ENCODE assay signal across 25 cellular contexts in genomic region chr2:153197635-153198386, GRCh38.
"Had no signal": no experiment of that assay in that cellular context is flagged by ENCODE, and none has a peak within 500 bp of the region (broad histone marks: within the 10 kb centered on the region; RNA-seq: fewer than 3 reads in every experiment).

No MANE protein-coding gene starts in this region.

- H3K27ac ChIP-seq: left lung, neural progenitor cell, neutrophil, ovary, prostate gland, sigmoid colon, spleen, suprapubic skin, thoracic aorta, tibial nerve, vagina had no signal

- H3K27me3 ChIP-seq: left lung, neural progenitor cell, neutrophil, ovary, sigmoid colon, spleen, suprapubic skin, tibial nerve, vagina had no signal

- H3K9ac ChIP-seq: neural progenitor cell had no signal

- DNase-seq: head of caudate nucleus; hippocampal formation; left colon; natural killer cell; nephron progenitor cell; occipital lobe; ovary; retina; sigmoid colon; small intestine; spleen; stimulated activated CD4-positive, alpha-beta T cell treated with anti-CD3 and anti-CD28 coated beads, Interleukin-4, amount 100 ng/mL, for 24 hours; stimulated activated naive CD4-positive, alpha-beta T cell had no signal

- H3K4me1 Mint-ChIP-seq: natural killer cell; nephron progenitor cell; neural progenitor cell; stimulated activated effector memory CD8-positive, alpha-beta T cell treated with anti-CD3 and anti-CD28 coated beads, Interleukin-12 subunit alpha, Interleukin-12 subunit beta, amount 100 ng/mL, for 72 hours had no signal

- H3K9me3 ChIP-seq: ovary, prostate gland, sigmoid colon, thoracic aorta, vagina had no signal

- H3K27ac Mint-ChIP-seq: natural killer cell; nephron progenitor cell; stimulated activated effector memory CD8-positive, alpha-beta T cell treated with anti-CD3 and anti-CD28 coated beads, Interleukin-12 subunit alpha, Interleukin-12 subunit beta, amount 100 ng/mL, for 72 hours; stimulated activated naive CD8-positive, alpha-beta T cell treated with anti-CD3 and anti-CD28 coated beads, Interleukin-15, Interleukin-2, amounts not matched to agents 100 ng/mL and 50 ng/mL, for 24 hours; type B pancreatic cell had no signal

- ATAC-seq: left colon, left lung, natural killer cell had no signal

- H3K9me3 Mint-ChIP-seq: neural progenitor cell, type B pancreatic cell had no signal

- H3K4me3 ChIP-seq: left lung, lung, neural progenitor cell, ovary, prostate gland, sigmoid colon, spleen, suprapubic skin, thoracic aorta, tibial nerve, vagina had no signal

- H3K4me1 ChIP-seq: left lung, neural progenitor cell, prostate gland, sigmoid colon, spleen, suprapubic skin, tibial nerve, vagina had no signal

- H3K4me3 Mint-ChIP-seq: natural killer cell; nephron progenitor cell; neural progenitor cell; stimulated activated effector memory CD8-positive, alpha-beta T cell treated with anti-CD3 and anti-CD28 coated beads, Interleukin-12 subunit alpha, Interleukin-12 subunit beta, amount 100 ng/mL, for 72 hours; stimulated activated naive CD8-positive, alpha-beta T cell treated with anti-CD3 and anti-CD28 coated beads, Interleukin-15, Interleukin-2, amounts not matched to agents 100 ng/mL and 50 ng/mL, for 24 hours; type B pancreatic cell had no signal

- H3K36me3 ChIP-seq: left lung, neural progenitor cell, neutrophil, ovary, prostate gland, sigmoid colon, spleen, suprapubic skin, thoracic aorta, tibial nerve, vagina had no signal

- H3K27me3 Mint-ChIP-seq: stimulated activated naive CD8-positive, alpha-beta T cell treated with anti-CD3 and anti-CD28 coated beads, Interleukin-15, Interleukin-2, amounts not matched to agents 100 ng/mL and 50 ng/mL, for 24 hours; type B pancreatic cell had no signal

- H3K36me3 Mint-ChIP-seq: neural progenitor cell; stimulated activated effector memory CD8-positive, alpha-beta T cell treated with anti-CD3 and anti-CD28 coated beads, Interleukin-12 subunit alpha, Interleukin-12 subunit beta, amount 100 ng/mL, for 72 hours; type B pancreatic cell had no signal
